Comparison of ENCODE assay signal across 7 cellular contexts in genomic region chr19:57171551-57172081, GRCh38. TPM values are rescaled to one million over a fixed set of nuclear protein-coding genes. Genes with fewer than 3 reads are reported as not detected.
A peak's percentile ranks its signal among the peaks of the same experiment; 100 is the strongest.
DNase-seq lines count a peak whose midpoint lies in the region; ATAC-seq, FAIRE-seq and TF ChIP-seq lines count a peak whose summit lies in the region.

No MANE protein-coding gene starts in this region.

- BruUV-seq in HepG2 (replicated peaks; lab: Mats Ljungman, UMichigan) = no TSS peak

- H2AFZ ChIP-seq in GM23338 = peak overlapping the region; percentile 78
- peak overlapping the region; percentile 64 for H2AFZ ChIP-seq in HepG2 (ENCODE audit: low read length)

- peak overlapping the region; percentile 69 for H3K4me3 Mint-ChIP-seq in GM23338
- peak overlapping the region; percentile 68 for H3K4me3 Mint-ChIP-seq in stimulated activated naive CD8-positive, alpha-beta T cell treated with anti-CD3 and anti-CD28 coated beads, Interleukin-15, Interleukin-2, amounts not matched to agents 100 ng/mL and 50 ng/mL, for 24 hours

- H3K27me3 ChIP-seq in GM23338 (ENCODE audit: insufficient read depth) = no peaks in the 10 kb centered on the region
- H3K27me3 ChIP-seq in colonic mucosa = no peaks in the 10 kb centered on the region
- no peaks in the 10 kb centered on the region; a peak in 1 of 5 replicates for H3K27me3 ChIP-seq in HepG2 (ENCODE audit: control insufficient read depth in 1 of 2, insufficient read depth in 2 of 2, low read length in 2 of 2)

- H3K36me3 Mint-ChIP-seq in GM23338 (ENCODE audit: low read depth) = peaks cover 11% of the 10 kb centered on the region
- peaks cover 31% of the 10 kb centered on the region for H3K36me3 Mint-ChIP-seq in stimulated activated naive CD8-positive, alpha-beta T cell treated with anti-CD3 and anti-CD28 coated beads, Interleukin-15, Interleukin-2, amounts not matched to agents 100 ng/mL and 50 ng/mL, for 24 hours (ENCODE audit: low read depth)

- no peak overlapping the region for H3K27ac Mint-ChIP-seq in GM23338
- H3K27ac Mint-ChIP-seq in stimulated activated naive CD8-positive, alpha-beta T cell treated with anti-CD3 and anti-CD28 coated beads, Interleukin-15, Interleukin-2, amounts not matched to agents 100 ng/mL and 50 ng/mL, for 24 hours = no peak overlapping the region

- POLR2A ChIA-PET in HepG2 (lab: Yijun Ruan, JAX) = no interaction called here

- no peaks in the 10 kb centered on the region for H4K20me1 ChIP-seq in GM23338 (replicated peaks; ENCODE audit: insufficient read depth)
- H4K20me1 ChIP-seq in HepG2 (ENCODE audit: insufficient read depth, low read length) = no peaks in the 10 kb centered on the region

- no peak for TF ChIP-seq CTCF in GM23338 (conservative IDR thresholded peaks at IDR 0.05; ENCODE audit: low read depth in 2 of 2)
- TF ChIP-seq CTCF in colonic mucosa (IDR thresholded peaks at IDR 0.05) = no peak
- TF ChIP-seq CTCF in HepG2 (CRISPR knock-in tag; IDR thresholded peaks at IDR 0.05) = no peak

- intact Hi-C loops in colonic mucosa (cut with DNase I) (no loop called here), HepG2 (cut with micrococcal nuclease; ENCODE audit: unreplicated experiment) (no loop called here)

- H3K4me1 Mint-ChIP-seq in GM23338 = peaks cover 2% of the 10 kb centered on the region; the same call in 1 of the 3 replicates
- peaks cover 10% of the 10 kb centered on the region for H3K4me1 Mint-ChIP-seq in stimulated activated naive CD8-positive, alpha-beta T cell treated with anti-CD3 and anti-CD28 coated beads, Interleukin-15, Interleukin-2, amounts not matched to agents 100 ng/mL and 50 ng/mL, for 24 hours (ENCODE audit: low read depth)

- H3K9me3 ChIP-seq in colonic mucosa = no peaks in the 10 kb centered on the region
- no peaks in the 10 kb centered on the region for H3K9me3 ChIP-seq in HepG2 (ENCODE audit: low read length)

- H3K27ac ChIP-seq in GM23338 (ENCODE audit: low read depth) (no peak overlapping the region), colonic mucosa (no peak overlapping the region), HepG2 (ENCODE audit: extremely low read length, insufficient read depth, low read length) (peak overlapping the region; percentile 23)

- FAIRE-seq in HepG2 (lab: Jason Lieb, UNC) = no peak

- H3K9me2 ChIP-seq in GM23338 (ENCODE audit: insufficient read depth) = 0 out of 2 replicates have a peak, but pooled peaks cover 9% of the 10 kb centered on the region

- no peak for TF ChIP-seq RAD21 in HepG2 (CRISPR knock-in tag; IDR thresholded peaks at IDR 0.05)

- CTCF ChIA-PET in HepG2 (lab: Yijun Ruan, JAX; ENCODE audit: low intra/inter-chr PET ratio, low total read pairs) = no interaction called here

- H3K36me3 ChIP-seq in GM23338 (ENCODE audit: insufficient read depth) (0 out of 2 replicates have a peak, but pooled peaks cover 4% of the 10 kb centered on the region), colonic mucosa (no peaks in the 10 kb centered on the region), HepG2 (replicated peaks in 1 of 2; ENCODE audit: control insufficient read depth in 1 of 2, insufficient read depth in 2 of 2, low read length in 2 of 2) (no peaks in the 10 kb centered on the region)

- H3K9ac ChIP-seq in colonic mucosa (ENCODE audit: low read depth in 2 of 2, low read length in 2 of 2) = no peak overlapping the region
- peak overlapping the region; percentile 60 for H3K9ac ChIP-seq in HepG2 (ENCODE audit: insufficient read depth, low read depth, low read length)

- in situ Hi-C loops in HepG2 (cut with HindIII; ENCODE audit: extremely low pct_ligation_motif_present, low pct_unique_long_range_greater_than_20kb) = no loop called here

- H3K79me2 ChIP-seq in GM23338 (replicated peaks; ENCODE audit: insufficient read depth) (no peaks in the 10 kb centered on the region), HepG2 (ENCODE audit: insufficient read depth, low read length) (no peaks in the 10 kb centered on the region)

- TF ChIP-seq POLR2A in HepG2 (IDR thresholded peaks at IDR 0.05; ENCODE audit: insufficient read depth in 1 of 2, low read depth in 2 of 2, low read length in 2 of 2) = no peak

- H3K4me1 ChIP-seq in GM23338 (ENCODE audit: insufficient read depth) (no peaks in the 10 kb centered on the region; the same call in 1 of the 2 replicates), colonic mucosa (no peaks in the 10 kb centered on the region), HepG2 (ENCODE audit: insufficient read depth, low read length) (peaks cover 14% of the 10 kb centered on the region)

- H3K27me3 Mint-ChIP-seq in GM23338 (ENCODE audit: insufficient read depth, low read depth, poor library complexity) = no peaks in the 10 kb centered on the region
- H3K27me3 Mint-ChIP-seq in stimulated activated naive CD8-positive, alpha-beta T cell treated with anti-CD3 and anti-CD28 coated beads, Interleukin-15, Interleukin-2, amounts not matched to agents 100 ng/mL and 50 ng/mL, for 24 hours = peaks cover 35% of the 10 kb centered on the region

- 11% methylated on average over 8 of the region's 42 CpGs for WGBS in HepG2 (ENCODE audit: low lambda C conversion rate)

- H3K4me2 ChIP-seq in GM23338 = peak overlapping the region; percentile 82
- peak overlapping the region; percentile 70 for H3K4me2 ChIP-seq in HepG2 (ENCODE audit: low read depth, low read length)

- H3F3A ChIP-seq in GM23338 (replicated peaks; ENCODE audit: low read depth) = peaks cover 9% of the 10 kb centered on the region; the same call in 1 of the 2 replicates

- peaks cover 58% of the 10 kb centered on the region for H3K9me3 Mint-ChIP-seq in GM23338
- H3K9me3 Mint-ChIP-seq in stimulated activated naive CD8-positive, alpha-beta T cell treated with anti-CD3 and anti-CD28 coated beads, Interleukin-15, Interleukin-2, amounts not matched to agents 100 ng/mL and 50 ng/mL, for 24 hours = peaks cover 35% of the 10 kb centered on the region

- ATAC-seq in GM23338 (peak; percentile 79), HepG2 (peak; percentile 83), HG03196 (IDR thresholded peaks at IDR 0.05; ENCODE audit: unreplicated experiment) (no peak), HG02588 (IDR thresholded peaks at IDR 0.05; ENCODE audit: unreplicated experiment) (no peak)

- peak; percentile 72 for DNase-seq in GM23338 (ENCODE audit: low spot score)
- peak; percentile 27 for DNase-seq in T-helper 9 cell
- peak; percentile 32 for DNase-seq in colonic mucosa
- DNase-seq in HepG2 (ENCODE audit: low spot score) = peak; percentile 20

- TF ChIP-seq EP300 in HepG2 (IDR thresholded peaks at IDR 0.05; ENCODE audit: low read depth in 2 of 2, low read length in 2 of 2) (no peak), HepG2 (CRISPR knock-in tag; IDR thresholded peaks at IDR 0.05; ENCODE audit: borderline replicate concordance) (no peak)

- H3K4me3 ChIP-seq in GM23338 = peak overlapping the region; percentile 79
- no peak overlapping the region for H3K4me3 ChIP-seq in colonic mucosa
- H3K4me3 ChIP-seq in HepG2 (replicated peaks in 1 of 3; ENCODE audit: insufficient read depth in 1 of 3, low read depth in 2 of 3, low read length in 3 of 3) = peak overlapping the region; percentile 51 to 64 (median 56)

RNA-seq across cellular contexts. Expression of gene DUXA, which starts 4.3 kb away (rescaled TPM):
- not detected in 2 replicates for total RNA-seq in GM23338 (2014; rRNA removed; shearing (Covaris generic))
- polyA plus RNA-seq in GM23338 (2016; fragmentation: Nextera tagmentation; extraction: Ambion mirVana) (not detected in 2 replicates), HepG2 (2011; rRNA removed) (not detected in 2 replicates)
- total RNA-seq in colonic mucosa (not detected), HepG2 (2016; rRNA removed; fragmentation: Illumina TruSeq; extraction: Trizol) (not detected in 2 replicates)
- total RNA-seq in HepG2 (2016; cell fraction: cytosol; rRNA removed; fragmentation: Illumina TruSeq; extraction: Trizol; ENCODE audit: low read depth) = not detected in 2 replicates
- total RNA-seq in HepG2 (2016; cell fraction: insoluble cytoplasmic fraction; rRNA removed; fragmentation: Illumina TruSeq; extraction: Trizol) = not detected in 2 replicates
- not detected in 2 replicates for total RNA-seq in HepG2 (2016; cell fraction: membrane; rRNA removed; fragmentation: Illumina TruSeq; extraction: Trizol)
- total RNA-seq in HepG2 (2016; cell fraction: nucleus; rRNA removed; fragmentation: Illumina TruSeq; extraction: Trizol) = not detected in 2 replicates
- not detected in 2 replicates for polyA plus RNA-seq in HepG2 (2011; cell fraction: cytosol; rRNA removed)
- polyA plus RNA-seq in HepG2 (2011; cell fraction: nucleus; rRNA removed) = not detected in 2 replicates
- polyA plus RNA-seq in HepG2 (2012) = not detected in 2 replicates
- polyA plus RNA-seq in HepG2 (2016; cell fraction: cytosol; fragmentation: Illumina TruSeq; extraction: Trizol; ENCODE audit: low read depth) = not detected in 2 replicates
- not detected in 2 replicates for polyA plus RNA-seq in HepG2 (2016; cell fraction: insoluble cytoplasmic fraction; fragmentation: Illumina TruSeq; extraction: Trizol; ENCODE audit: low read depth)
- polyA plus RNA-seq in HepG2 (2016; cell fraction: membrane; fragmentation: Illumina TruSeq; extraction: Trizol; ENCODE audit: low read depth) = not detected in 2 replicates
- polyA plus RNA-seq in HepG2 (2016; cell fraction: nucleus; fragmentation: Illumina TruSeq; extraction: Trizol; ENCODE audit: insufficient read depth, low read depth) = not detected in 2 replicates
- not detected in 2 replicates for polyA minus RNA-seq in HepG2 (2011; rRNA and poly(A)+ RNA removed; ENCODE audit: low replicate concordance)
- not detected in 2 replicates for polyA minus RNA-seq in HepG2 (2011; cell fraction: cytosol; rRNA and poly(A)+ RNA removed)
- not detected in 2 replicates for polyA minus RNA-seq in HepG2 (2011; cell fraction: nucleus; rRNA and poly(A)+ RNA removed)

RNA-seq across cellular contexts. Expression of gene ZNF264, which starts 19.7 kb away (rescaled TPM):
- 15.5 and 25.9 TPM in 2 replicates for total RNA-seq in GM23338 (2014; rRNA removed; shearing (Covaris generic))
- 3.4 and 4.0 TPM in 2 replicates for polyA plus RNA-seq in GM23338 (2016; fragmentation: Nextera tagmentation; extraction: Ambion mirVana)
- total RNA-seq in colonic mucosa = 10 to 100 TPM; 23.9 to 26.3 TPM
- total RNA-seq in HepG2 (2016; rRNA removed; fragmentation: Illumina TruSeq; extraction: Trizol) = 17.6 and 24.7 TPM in 2 replicates
- total RNA-seq in HepG2 (2016; cell fraction: cytosol; rRNA removed; fragmentation: Illumina TruSeq; extraction: Trizol; ENCODE audit: low read depth) = 1.1 and 1.3 TPM in 2 replicates
- 17.5 and 24.6 TPM in 2 replicates for total RNA-seq in HepG2 (2016; cell fraction: insoluble cytoplasmic fraction; rRNA removed; fragmentation: Illumina TruSeq; extraction: Trizol)
- total RNA-seq in HepG2 (2016; cell fraction: membrane; rRNA removed; fragmentation: Illumina TruSeq; extraction: Trizol) = 4.2 and 5.9 TPM in 2 replicates
- 17.5 and 18.4 TPM in 2 replicates for total RNA-seq in HepG2 (2016; cell fraction: nucleus; rRNA removed; fragmentation: Illumina TruSeq; extraction: Trizol)
- 3.5 and 4.0 TPM in 2 replicates for polyA plus RNA-seq in HepG2 (2011; rRNA removed)
- polyA plus RNA-seq in HepG2 (2011; cell fraction: cytosol; rRNA removed) = 1.8 and 2.3 TPM in 2 replicates
- polyA plus RNA-seq in HepG2 (2011; cell fraction: nucleus; rRNA removed) = 6.8 and 8.0 TPM in 2 replicates
- 2.6 and 3.2 TPM in 2 replicates for polyA plus RNA-seq in HepG2 (2012)
- 0.29 and 0.55 TPM in 2 replicates for polyA plus RNA-seq in HepG2 (2016; cell fraction: cytosol; fragmentation: Illumina TruSeq; extraction: Trizol; ENCODE audit: low read depth)
- 4.7 TPM in 2 replicates for polyA plus RNA-seq in HepG2 (2016; cell fraction: insoluble cytoplasmic fraction; fragmentation: Illumina TruSeq; extraction: Trizol; ENCODE audit: low read depth)
- polyA plus RNA-seq in HepG2 (2016; cell fraction: membrane; fragmentation: Illumina TruSeq; extraction: Trizol; ENCODE audit: low read depth) = 0.55 and 0.76 TPM in 2 replicates
- polyA plus RNA-seq in HepG2 (2016; cell fraction: nucleus; fragmentation: Illumina TruSeq; extraction: Trizol; ENCODE audit: insufficient read depth, low read depth) = 6.5 and 7.2 TPM in 2 replicates
- polyA minus RNA-seq in HepG2 (2011; rRNA and poly(A)+ RNA removed; ENCODE audit: low replicate concordance) = 9.6 and 31.4 TPM in 2 replicates
- polyA minus RNA-seq in HepG2 (2011; cell fraction: cytosol; rRNA and poly(A)+ RNA removed) = 13.3 and 16.3 TPM in 2 replicates
- 17.3 and 23.4 TPM in 2 replicates for polyA minus RNA-seq in HepG2 (2011; cell fraction: nucleus; rRNA and poly(A)+ RNA removed)

RNA-seq across cellular contexts. Expression of gene ZIM3, which starts 26.6 kb away (rescaled TPM):
- total RNA-seq in GM23338 (2014; rRNA removed; shearing (Covaris generic)) = not detected in 2 replicates
- polyA plus RNA-seq in GM23338 (2016; fragmentation: Nextera tagmentation; extraction: Ambion mirVana) (not detected in 2 replicates), HepG2 (2011; rRNA removed) (not detected in 2 replicates)
- total RNA-seq in colonic mucosa (not detected), HepG2 (2016; rRNA removed; fragmentation: Illumina TruSeq; extraction: Trizol) (not detected in 2 replicates)
- not detected in 2 replicates for total RNA-seq in HepG2 (2016; cell fraction: cytosol; rRNA removed; fragmentation: Illumina TruSeq; extraction: Trizol; ENCODE audit: low read depth)
- total RNA-seq in HepG2 (2016; cell fraction: insoluble cytoplasmic fraction; rRNA removed; fragmentation: Illumina TruSeq; extraction: Trizol) = not detected in 2 replicates
- not detected in 2 replicates for total RNA-seq in HepG2 (2016; cell fraction: membrane; rRNA removed; fragmentation: Illumina TruSeq; extraction: Trizol)
- not detected in 2 replicates for total RNA-seq in HepG2 (2016; cell fraction: nucleus; rRNA removed; fragmentation: Illumina TruSeq; extraction: Trizol)
- not detected in 2 replicates for polyA plus RNA-seq in HepG2 (2011; cell fraction: cytosol; rRNA removed)
- not detected in 2 replicates for polyA plus RNA-seq in HepG2 (2011; cell fraction: nucleus; rRNA removed)
- polyA plus RNA-seq in HepG2 (2012) = not detected in 2 replicates
- polyA plus RNA-seq in HepG2 (2016; cell fraction: cytosol; fragmentation: Illumina TruSeq; extraction: Trizol; ENCODE audit: low read depth) = not detected in 2 replicates
- polyA plus RNA-seq in HepG2 (2016; cell fraction: insoluble cytoplasmic fraction; fragmentation: Illumina TruSeq; extraction: Trizol; ENCODE audit: low read depth) = not detected in 2 replicates
- polyA plus RNA-seq in HepG2 (2016; cell fraction: membrane; fragmentation: Illumina TruSeq; extraction: Trizol; ENCODE audit: low read depth) = not detected in 2 replicates
- not detected in 2 replicates for polyA plus RNA-seq in HepG2 (2016; cell fraction: nucleus; fragmentation: Illumina TruSeq; extraction: Trizol; ENCODE audit: insufficient read depth, low read depth)
- polyA minus RNA-seq in HepG2 (2011; rRNA and poly(A)+ RNA removed; ENCODE audit: low replicate concordance) = not detected in 2 replicates
- not detected in 2 replicates for polyA minus RNA-seq in HepG2 (2011; cell fraction: cytosol; rRNA and poly(A)+ RNA removed)
- not detected in 2 replicates for polyA minus RNA-seq in HepG2 (2011; cell fraction: nucleus; rRNA and poly(A)+ RNA removed)

RNA-seq across cellular contexts. Expression of gene USP29, which starts 51.8 kb away (rescaled TPM):
- total RNA-seq in GM23338 (2014; rRNA removed; shearing (Covaris generic)) = not detected in 2 replicates
- polyA plus RNA-seq in GM23338 (2016; fragmentation: Nextera tagmentation; extraction: Ambion mirVana) (not detected in 2 replicates), HepG2 (2011; rRNA removed) (not detected in 2 replicates)
- total RNA-seq in colonic mucosa (not detected), HepG2 (2016; rRNA removed; fragmentation: Illumina TruSeq; extraction: Trizol) (not detected in 2 replicates)
- not detected in 2 replicates for total RNA-seq in HepG2 (2016; cell fraction: cytosol; rRNA removed; fragmentation: Illumina TruSeq; extraction: Trizol; ENCODE audit: low read depth)
- not detected in 2 replicates for total RNA-seq in HepG2 (2016; cell fraction: insoluble cytoplasmic fraction; rRNA removed; fragmentation: Illumina TruSeq; extraction: Trizol)
- not detected in 2 replicates for total RNA-seq in HepG2 (2016; cell fraction: membrane; rRNA removed; fragmentation: Illumina TruSeq; extraction: Trizol)
- not detected in 2 replicates for total RNA-seq in HepG2 (2016; cell fraction: nucleus; rRNA removed; fragmentation: Illumina TruSeq; extraction: Trizol)
- polyA plus RNA-seq in HepG2 (2011; cell fraction: cytosol; rRNA removed) = not detected in 2 replicates
- polyA plus RNA-seq in HepG2 (2011; cell fraction: nucleus; rRNA removed) = not detected in 2 replicates
- polyA plus RNA-seq in HepG2 (2012) = not detected in 2 replicates
- not detected in 2 replicates for polyA plus RNA-seq in HepG2 (2016; cell fraction: cytosol; fragmentation: Illumina TruSeq; extraction: Trizol; ENCODE audit: low read depth)
- polyA plus RNA-seq in HepG2 (2016; cell fraction: insoluble cytoplasmic fraction; fragmentation: Illumina TruSeq; extraction: Trizol; ENCODE audit: low read depth) = not detected in 2 replicates
- not detected in 2 replicates for polyA plus RNA-seq in HepG2 (2016; cell fraction: membrane; fragmentation: Illumina TruSeq; extraction: Trizol; ENCODE audit: low read depth)
- not detected in 2 replicates for polyA plus RNA-seq in HepG2 (2016; cell fraction: nucleus; fragmentation: Illumina TruSeq; extraction: Trizol; ENCODE audit: insufficient read depth, low read depth)
- not detected in 2 replicates for polyA minus RNA-seq in HepG2 (2011; rRNA and poly(A)+ RNA removed; ENCODE audit: low replicate concordance)
- not detected in 2 replicates for polyA minus RNA-seq in HepG2 (2011; cell fraction: cytosol; rRNA and poly(A)+ RNA removed)
- not detected in 2 replicates for polyA minus RNA-seq in HepG2 (2011; cell fraction: nucleus; rRNA and poly(A)+ RNA removed)

RNA-seq across cellular contexts. Expression of gene AURKC, which starts 59.2 kb away (rescaled TPM):
- 2.4 and 6.7 TPM in 2 replicates for total RNA-seq in GM23338 (2014; rRNA removed; shearing (Covaris generic))
- polyA plus RNA-seq in GM23338 (2016; fragmentation: Nextera tagmentation; extraction: Ambion mirVana) (3.2 and 4.9 TPM in 2 replicates), HepG2 (2011; rRNA removed) (0.65 and 0.86 TPM in 2 replicates)
- total RNA-seq in colonic mucosa (under 1 TPM; 0.30 to 0.69 TPM), HepG2 (2016; rRNA removed; fragmentation: Illumina TruSeq; extraction: Trizol) (0.46 TPM in 1 of 2 replicates, not detected in the other)
- total RNA-seq in HepG2 (2016; cell fraction: cytosol; rRNA removed; fragmentation: Illumina TruSeq; extraction: Trizol; ENCODE audit: low read depth) = 0.35 TPM in 1 of 2 replicates, not detected in the other
- 0.19 and 0.61 TPM in 2 replicates for total RNA-seq in HepG2 (2016; cell fraction: insoluble cytoplasmic fraction; rRNA removed; fragmentation: Illumina TruSeq; extraction: Trizol)
- 0.34 TPM in 1 of 2 replicates, not detected in the other for total RNA-seq in HepG2 (2016; cell fraction: membrane; rRNA removed; fragmentation: Illumina TruSeq; extraction: Trizol)
- not detected in 2 replicates for total RNA-seq in HepG2 (2016; cell fraction: nucleus; rRNA removed; fragmentation: Illumina TruSeq; extraction: Trizol)
- polyA plus RNA-seq in HepG2 (2011; cell fraction: cytosol; rRNA removed) = 0.50 and 0.60 TPM in 2 replicates
- 0.87 and 1.6 TPM in 2 replicates for polyA plus RNA-seq in HepG2 (2011; cell fraction: nucleus; rRNA removed)
- polyA plus RNA-seq in HepG2 (2012) = 0.58 and 0.80 TPM in 2 replicates
- 0.32 and 0.35 TPM in 2 replicates for polyA plus RNA-seq in HepG2 (2016; cell fraction: cytosol; fragmentation: Illumina TruSeq; extraction: Trizol; ENCODE audit: low read depth)
- polyA plus RNA-seq in HepG2 (2016; cell fraction: insoluble cytoplasmic fraction; fragmentation: Illumina TruSeq; extraction: Trizol; ENCODE audit: low read depth) = 0.31 and 0.44 TPM in 2 replicates
- 0.26 and 0.43 TPM in 2 replicates for polyA plus RNA-seq in HepG2 (2016; cell fraction: membrane; fragmentation: Illumina TruSeq; extraction: Trizol; ENCODE audit: low read depth)
- polyA plus RNA-seq in HepG2 (2016; cell fraction: nucleus; fragmentation: Illumina TruSeq; extraction: Trizol; ENCODE audit: insufficient read depth, low read depth) = 1.5 TPM in 1 of 2 replicates, not detected in the other
- 0.14 and 0.68 TPM in 2 replicates for polyA minus RNA-seq in HepG2 (2011; rRNA and poly(A)+ RNA removed; ENCODE audit: low replicate concordance)
- not detected in 2 replicates for polyA minus RNA-seq in HepG2 (2011; cell fraction: cytosol; rRNA and poly(A)+ RNA removed)
- 0.25 and 0.77 TPM in 2 replicates for polyA minus RNA-seq in HepG2 (2011; cell fraction: nucleus; rRNA and poly(A)+ RNA removed)

Comparison
In these comparisons a context has a peak if more than half of its experiments do, and no peak if none do; other contexts are left out.
1. ATAC-seq: peak in GM23338 (single experiment) and HepG2 (single experiment); none in HG03196 (single experiment) and HG02588 (single experiment).
2. DNase-seq: peak in every context shown above with its lines; median percentile 72 in GM23338; 32 in colonic mucosa; 27 in T-helper 9 cell; 20 in HepG2.